Comparison of ENCODE assay signal across 7 cellular contexts in genomic region chr2:194264586-194264985, GRCh38.
"Had no signal": no experiment of that assay in that cellular context is flagged by ENCODE, and none has a peak within 500 bp of the region (broad histone marks: within the 10 kb centered on the region; RNA-seq: fewer than 3 reads in every experiment).

No MANE protein-coding gene starts in this region.

- H3K9me3 Mint-ChIP-seq: GM23338, H9 had no signal

- DNase-seq: H9, HCEC 1CT, IMR-90 had no signal

- H3K4me1 Mint-ChIP-seq: H9 had no signal

- H3K27ac Mint-ChIP-seq: GM23338, H9 had no signal

- FAIRE-seq: H1, H54, HTR-8/SVneo had no signal

- H3K4me3 Mint-ChIP-seq: GM23338, H9 had no signal

- ATAC-seq: GM23338 had no signal

- H3K4me2 ChIP-seq: GM23338 had no signal

- H3K4me3 ChIP-seq: GM23338 had no signal
